11 cellular contexts compared by ENCODE assay signal in the genomic region with DNA sequence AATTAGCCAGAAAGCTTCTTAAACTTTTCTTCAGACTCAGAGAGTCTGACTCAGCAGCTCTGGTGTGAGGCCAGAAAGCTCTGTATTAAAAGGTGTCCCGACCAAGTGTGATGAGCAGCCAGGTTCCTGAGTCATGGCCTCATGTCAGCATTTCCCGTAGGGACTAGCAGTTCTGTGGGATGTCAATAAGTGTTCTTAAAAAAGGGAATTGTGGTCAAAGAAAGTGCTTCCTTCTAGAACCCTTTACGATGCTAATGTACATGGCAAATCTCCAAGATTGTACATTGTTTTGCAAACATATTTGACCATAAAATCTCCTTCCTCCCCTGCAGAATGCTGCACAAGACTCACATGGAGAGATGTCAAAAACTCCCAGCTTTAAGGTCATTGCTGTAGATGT.
A peak's percentile ranks its signal among the peaks of the same experiment; 100 is the strongest.
DNase-seq lines count a peak whose midpoint lies in the region; ATAC-seq and TF ChIP-seq lines count a peak whose summit lies in the region.
"Had no signal": no experiment of that assay in that cellular context is flagged by ENCODE, and none has a peak within 500 bp of the region (broad histone marks: within the 10 kb centered on the region; RNA-seq: fewer than 3 reads in every experiment).

No MANE protein-coding gene starts in this region.

- no peaks in the 10 kb centered on the region for H3K27me3 ChIP-seq in NT2/D1 (ENCODE audit: insufficient read depth, insufficient read length)
- H3K27me3 ChIP-seq in CD8-positive, alpha-beta T cell (ENCODE audit: insufficient read depth, low read length), result peaks cover 3% of the 10 kb centered on the region

- H3K27me3 Mint-ChIP-seq in CD8-positive, alpha-beta T cell (ENCODE audit: low read depth), result peaks cover 4% of the 10 kb centered on the region

- intact Hi-C loops in CD8-positive, alpha-beta T cell (cut with DNase I, micrococcal nuclease), result no loop called here

- H3K4me3 ChIP-seq in NT2/D1 (ENCODE audit: insufficient read length, low read depth), result no peak overlapping the region
- H3K4me3 ChIP-seq in CD8-positive, alpha-beta T cell (ENCODE audit: low read depth, low read length), result no peak overlapping the region
- H3K4me3 ChIP-seq: SK-N-MC had no signal

- POLR2A ChIA-PET in CD8-positive, alpha-beta T cell (lab: Charles Lee), result no interaction called here

- no peak overlapping the region for H3K9ac ChIP-seq in NT2/D1 (ENCODE audit: insufficient read length, low read depth)

- CTCF ChIA-PET in CD8-positive, alpha-beta T cell (lab: Charles Lee), result interaction anchor here (0.5 to 1.0 kb wide), 2 partner anchors 23 to 62 kb away, joined by 3 read pairs; no protein-coding TSS in a partner anchor

- H3K36me3 ChIP-seq in NT2/D1 (ENCODE audit: insufficient read depth, insufficient read length, low read length), result no peaks in the 10 kb centered on the region
- H3K36me3 ChIP-seq in CD8-positive, alpha-beta T cell (ENCODE audit: insufficient read depth, low read length), result no peaks in the 10 kb centered on the region

- no peaks in the 10 kb centered on the region for H3K4me1 ChIP-seq in NT2/D1 (ENCODE audit: insufficient read depth, insufficient read length)
- H3K4me1 ChIP-seq in CD8-positive, alpha-beta T cell (ENCODE audit: insufficient read depth, low read length), result no peaks in the 10 kb centered on the region

- no peak overlapping the region for H3K27ac Mint-ChIP-seq in CD8-positive, alpha-beta T cell

- no peaks in the 10 kb centered on the region for H3K36me3 Mint-ChIP-seq in CD8-positive, alpha-beta T cell

- no peak overlapping the region for H3K27ac ChIP-seq in CD8-positive, alpha-beta T cell (ENCODE audit: low read depth, low read length)
- H3K27ac ChIP-seq: SK-N-MC had no signal

- no peaks in the 10 kb centered on the region for H3K9me3 Mint-ChIP-seq in CD8-positive, alpha-beta T cell

- peak; percentile 93 for ATAC-seq in esophagus mucosa
- no peak for ATAC-seq in CD8-positive, alpha-beta T cell

- DNase-seq in ELF-1 (ENCODE audit: low read depth, low spot score), result peak; percentile 28
- peak; percentile 35 for DNase-seq in NT2/D1 (ENCODE audit: low read depth, low spot score)
- peak; percentile 7 for DNase-seq in pons (ENCODE audit: low spot score)
- DNase-seq in CD8-positive, alpha-beta T cell, result no peak
- no peak for DNase-seq in effector CD8-positive, alpha-beta T cell (lab: John Stamatoyannopoulos, UW)
- no peak for DNase-seq in NCI-H187 treated with DMSO at 0.1 percent for 48 hours (lab: John Stamatoyannopoulos, UW)
- DNase-seq in NCI-H2081 treated with DMSO at 0.1 percent for 48 hours (lab: John Stamatoyannopoulos, UW), result no peak
- DNase-seq: Calu3, NCI-H1694 had no signal

- no peaks in the 10 kb centered on the region for H3K4me1 Mint-ChIP-seq in CD8-positive, alpha-beta T cell (ENCODE audit: low read depth)

- no peaks in the 10 kb centered on the region for H3K9me3 ChIP-seq in NT2/D1 (ENCODE audit: insufficient read depth, low read length)
- no peaks in the 10 kb centered on the region for H3K9me3 ChIP-seq in CD8-positive, alpha-beta T cell (ENCODE audit: low read length)

- H3K4me3 Mint-ChIP-seq in CD8-positive, alpha-beta T cell, result no peak overlapping the region

- TF ChIP-seq CTCF in CD8-positive, alpha-beta T cell (IDR thresholded peaks at IDR 0.05), result no peak

Comparison
In these comparisons a context has a peak if more than half of its experiments do, and no peak if none do; other contexts are left out.
1. DNase-seq: peak in ELF-1 (single experiment), NT2/D1 (single experiment) and pons (single experiment); none in CD8-positive, alpha-beta T cell (0 of 7), effector CD8-positive, alpha-beta T cell (single experiment), NCI-H187 treated with DMSO at 0.1 percent for 48 hours (single experiment) and NCI-H2081 treated with DMSO at 0.1 percent for 48 hours (single experiment).